ENCODE assay signal across 9 cellular contexts in genomic region chr10:103458720-103459119, GRCh38. TPM values are rescaled to one million over a fixed set of nuclear protein-coding genes. Genes with fewer than 3 reads are reported as not detected.
A peak's percentile ranks its signal among the peaks of the same experiment; 100 is the strongest.
DNase-seq lines count a peak whose midpoint lies in the region; ATAC-seq, FAIRE-seq and TF ChIP-seq lines count a peak whose summit lies in the region.
"Had no signal": no experiment of that assay in that cellular context is flagged by ENCODE, and none has a peak within 500 bp of the region (broad histone marks: within the 10 kb centered on the region; RNA-seq: fewer than 3 reads in every experiment).

TSS of gene CALHM1 (minus strand) at chr10:103458900. CDS start at chr10:103458751, 149 bp downstream.

- 71% methylated on average over 4 of the region's 9 CpGs; no CpG with 5 or more reads in 1 of the 2 experiments for WGBS in H1 (ENCODE audit: extremely low coverage in 1 of 2, insufficient coverage in 1 of 2, insufficient read length in 1 of 2, insufficient replicate concordance in 2 of 2, low coverage in 1 of 2, low lambda C conversion rate in 2 of 2, missing lambda C conversion rate in 1 of 2), 2 experiments

- DNase-seq in GM10248 (ENCODE audit: extremely low spot score) (peak; percentile 86), NCI-H1436 (lab: John Stamatoyannopoulos, UW) (peak; percentile 64), H1 (ENCODE audit: low read depth in 1 of 2, low spot score in 2 of 2) (no peak), mesenteric fat pad (ENCODE audit: low spot score) (no peak)
- DNase-seq in stimulated activated CD4-positive, alpha-beta T cell treated with anti-CD3 and anti-CD28 coated beads, Interleukin-2, amount 100 ng/mL, for 24 hours: no peak
- DNase-seq in activated naive CD4-positive, alpha-beta T cell treated with anti-CD3 and anti-CD28 coated beads for 36 hours: no peak
- no peak for DNase-seq in activated T-cell treated with anti-CD3 and anti-CD28 coated beads, Interleukin-2, amount 50 U/mL, for 24 hours

- H4K20me1 ChIP-seq in H1 (replicated peaks in 1 of 2; ENCODE audit: control insufficient read depth in 1 of 2, insufficient read depth in 2 of 2, low read length in 2 of 2): no peaks in the 10 kb centered on the region

- H3K36me3 Mint-ChIP-seq in activated naive CD4-positive, alpha-beta T cell treated with anti-CD3 and anti-CD28 coated beads for 36 hours (ENCODE audit: low read depth): no peaks in the 10 kb centered on the region
- no peaks in the 10 kb centered on the region for H3K36me3 Mint-ChIP-seq in activated T-cell treated with anti-CD3 and anti-CD28 coated beads, Interleukin-2, amount 50 U/mL, for 24 hours (ENCODE audit: low read depth)

- no peak for FAIRE-seq in H1 (lab: Jason Lieb, UNC)
- FAIRE-seq: islet of Langerhans had no signal

- no peak within 1 kb of the TSS for H2BK120ac ChIP-seq in H1 (replicated peaks; ENCODE audit: low read depth, low read length)

- H3K4me1 ChIP-seq in H1 (replicated peaks in 1 of 4; ENCODE audit: control insufficient read depth in 3 of 4, insufficient read depth in 4 of 4, low read length in 3 of 4): peaks cover 0 to 8% (median 7%) of the 10 kb centered on the region in 4 experiments; a peak in 4 of 7 replicates

- peak; percentile 76 for ATAC-seq in GM21360 (IDR thresholded peaks at IDR 0.05; ENCODE audit: unreplicated experiment)

- no peaks in the 10 kb centered on the region for H3K27me3 Mint-ChIP-seq in activated naive CD4-positive, alpha-beta T cell treated with anti-CD3 and anti-CD28 coated beads for 36 hours (ENCODE audit: low read depth)
- no peaks in the 10 kb centered on the region for H3K27me3 Mint-ChIP-seq in activated T-cell treated with anti-CD3 and anti-CD28 coated beads, Interleukin-2, amount 50 U/mL, for 24 hours

- peak within 1 kb of the TSS; percentile 6 for H4K5ac ChIP-seq in H1 (ENCODE audit: insufficient read length, low read depth, low read length)

- H2AK5ac ChIP-seq in H1 (ENCODE audit: low read depth, low read length): 0 out of 2 replicates have a peak within 1 kb of the TSS, but pooled peaks have one; percentile 39

- H3K9me3 Mint-ChIP-seq in activated naive CD4-positive, alpha-beta T cell treated with anti-CD3 and anti-CD28 coated beads for 36 hours: no peaks in the 10 kb centered on the region
- no peaks in the 10 kb centered on the region for H3K9me3 Mint-ChIP-seq in activated T-cell treated with anti-CD3 and anti-CD28 coated beads, Interleukin-2, amount 50 U/mL, for 24 hours

- no peak within 1 kb of the TSS for H3K4me3 Mint-ChIP-seq in activated naive CD4-positive, alpha-beta T cell treated with anti-CD3 and anti-CD28 coated beads for 36 hours
- no peak within 1 kb of the TSS for H3K4me3 Mint-ChIP-seq in activated T-cell treated with anti-CD3 and anti-CD28 coated beads, Interleukin-2, amount 50 U/mL, for 24 hours

- no peaks in the 10 kb centered on the region for H3K27me3 ChIP-seq in H1 (replicated peaks in 1 of 4; ENCODE audit: control insufficient read depth in 3 of 4, extremely low read depth in 1 of 4, insufficient read depth in 3 of 4, low read length in 3 of 4)

- TF ChIP-seq POLR2A in H1 (IDR thresholded peaks at IDR 0.05; ENCODE audit: control extremely low read depth in 1 of 2, low read depth in 2 of 2, low read length in 2 of 2): no peak

- H3K4me2 ChIP-seq in H1 (ENCODE audit: insufficient read depth in 1 of 2, low read depth in 2 of 2, low read length in 2 of 2): no peak within 1 kb of the TSS; a peak in 1 of 4 replicates

- no peak within 1 kb of the TSS for H3K27ac ChIP-seq in H1 (ENCODE audit: low read depth, low read length)

- H3K36me3 ChIP-seq in H1 (ENCODE audit: control insufficient read depth in 2 of 4, insufficient read depth in 4 of 4, low read length in 3 of 4): no peaks in the 10 kb centered on the region

- H3K4ac ChIP-seq in H1 (replicated peaks; ENCODE audit: insufficient read length, low read depth, low read length): no peak within 1 kb of the TSS

- H2AFZ ChIP-seq in H1 (ENCODE audit: low read length): peak within 1 kb of the TSS; percentile 86; the same call in 1 of the 2 replicates

- POLR2A ChIA-PET in GM10248 (lab: Yijun Ruan, JAX): interaction anchor here (0.5 kb wide), 1 partner anchor 12 kb away, joined by 3 read pairs; no protein-coding TSS in a partner anchor
- POLR2A ChIA-PET in H1 (lab: Charles Lee; ENCODE audit: partially characterized antibody): interaction anchor here (0.7 kb wide), 1 partner anchor 13 kb away, joined by 3 read pairs; no protein-coding TSS in a partner anchor

- H3K27ac Mint-ChIP-seq in activated naive CD4-positive, alpha-beta T cell treated with anti-CD3 and anti-CD28 coated beads for 36 hours: no peak within 1 kb of the TSS
- H3K27ac Mint-ChIP-seq in activated T-cell treated with anti-CD3 and anti-CD28 coated beads, Interleukin-2, amount 50 U/mL, for 24 hours: no peak within 1 kb of the TSS

- H3K23me2 ChIP-seq in H1 (ENCODE audit: low read depth, low read length): no peaks in the 10 kb centered on the region

- H4K91ac ChIP-seq in H1 (replicated peaks; ENCODE audit: insufficient read length, low read length): no peak within 1 kb of the TSS

- H2BK12ac ChIP-seq in H1 (ENCODE audit: low read depth, low read length): peak within 1 kb of the TSS; percentile 75; the same call in 1 of the 2 replicates

- H3K9ac ChIP-seq in H1 (replicated peaks in 1 of 4; ENCODE audit: extremely low read depth in 1 of 4, low read depth in 3 of 4, low read length in 3 of 4): no peak within 1 kb of the TSS

- H3K9me3 ChIP-seq in H1 (ENCODE audit: insufficient read depth in 2 of 2, low read depth in 1 of 2, low read length in 1 of 2): no peaks in the 10 kb centered on the region

- H3K14ac ChIP-seq in H1 (ENCODE audit: insufficient read length): no peak within 1 kb of the TSS

- no peaks in the 10 kb centered on the region for H3K4me1 Mint-ChIP-seq in activated naive CD4-positive, alpha-beta T cell treated with anti-CD3 and anti-CD28 coated beads for 36 hours (ENCODE audit: low read depth)
- H3K4me1 Mint-ChIP-seq in activated T-cell treated with anti-CD3 and anti-CD28 coated beads, Interleukin-2, amount 50 U/mL, for 24 hours (ENCODE audit: low read depth): peaks cover 9% of the 10 kb centered on the region

- H3K79me2 ChIP-seq in H1 (ENCODE audit: control insufficient read depth in 1 of 2, insufficient read depth in 2 of 2, low read length in 2 of 2): no peaks in the 10 kb centered on the region

- H3K56ac ChIP-seq in H1 (replicated peaks; ENCODE audit: insufficient read length, low read depth, low read length): no peak within 1 kb of the TSS

- H2BK5ac ChIP-seq in H1 (ENCODE audit: low read depth, low read length): no peak within 1 kb of the TSS; the same call in 1 of the 2 replicates

- intact Hi-C loops in activated naive CD4-positive, alpha-beta T cell treated with anti-CD3 and anti-CD28 coated beads for 36 hours (cut with micrococcal nuclease): no loop called here

- H3K79me1 ChIP-seq in H1 (ENCODE audit: low read depth, low read length): no peaks in the 10 kb centered on the region

- H2BK20ac ChIP-seq in H1 (ENCODE audit: low read length): no peak within 1 kb of the TSS

- 0 out of 2 replicates have a peak within 1 kb of the TSS, but pooled peaks have one; percentile 48 for H3K18ac ChIP-seq in H1 (ENCODE audit: extremely low read depth, low read length)

- H2BK15ac ChIP-seq in H1 (ENCODE audit: low read length): peak within 1 kb of the TSS; percentile 46; the same call in 1 of the 2 replicates

- H4K8ac ChIP-seq in H1 (ENCODE audit: extremely low read depth, insufficient read depth, low read length): peak within 1 kb of the TSS; percentile 79

- TF ChIP-seq CTCF in GM10248 (IDR thresholded peaks at IDR 0.05; ENCODE audit: control extremely low read depth, extremely low read depth, low read depth, missing control alignments) (no peak), H1 (IDR thresholded peaks at IDR 0.05; ENCODE audit: control extremely low read depth in 1 of 3, insufficient read depth in 1 of 3, low read depth in 1 of 3, low read length in 3 of 3) (no peak)

- CTCF ChIA-PET in GM10248 (lab: Yijun Ruan, JAX): interaction anchor here (1.4 kb wide), 1 partner anchor 22 kb away, joined by 3 read pairs; no protein-coding TSS in a partner anchor
- CTCF ChIA-PET in H1 (lab: Charles Lee; ENCODE audit: partially characterized antibody): interaction anchor here (0.7 to 6.0 kb wide), 5 partner anchors 17 to 106 kb away, joined by 3 to 39 read pairs (median 5); no protein-coding TSS in a partner anchor
- CTCF ChIA-PET in activated naive CD4-positive, alpha-beta T cell treated with anti-CD3 and anti-CD28 coated beads for 36 hours (lab: Charles Lee): no interaction called here

- no peak within 1 kb of the TSS for H3K23ac ChIP-seq in H1 (ENCODE audit: insufficient read length)

- H3K4me3 ChIP-seq in H1 (ENCODE audit: extremely low read depth in 1 of 4, insufficient read depth in 2 of 4, low read depth in 3 of 4, low read length in 4 of 4): no peak within 1 kb of the TSS

- no peak for TF ChIP-seq EP300 in H1 (IDR thresholded peaks at IDR 0.05; ENCODE audit: borderline replicate concordance in 1 of 2, low read depth in 2 of 2, low read length in 2 of 2)

- no peak for TF ChIP-seq RAD21 in H1 (IDR thresholded peaks at IDR 0.05 in 1 of 2, conservative IDR thresholded peaks at IDR 0.05 in 1 of 2; ENCODE audit: low read depth in 2 of 2, low read length in 2 of 2)

TF ChIP-seq in H1, 55 proteins besides CTCF, POLR2A, EP300 and RAD21:
- TF ChIP-seq JUN (IDR thresholded peaks at IDR 0.05; ENCODE audit: low read depth, low read length) (no peak), USF2 (IDR thresholded peaks at IDR 0.05; ENCODE audit: low read length) (peak; percentile 22; the same call in 1 of the 2 replicates)

RNA-seq across cellular contexts. Expression of gene CALHM1, which starts in this region (rescaled TPM):
- total RNA-seq in H1 (2021; fragmentation: NEBNext Ultra II Directional; extraction: Animal tissue kit (Norgen Biotek cat#: 25700)): 0.34 TPM in 1 of 2 replicates, not detected in the other
- 0.29 and 0.49 TPM in 2 replicates for polyA plus RNA-seq in H1 (2011; rRNA removed)
- 0.43 TPM for polyA plus RNA-seq in H1 (2011; cell fraction: cytosol; rRNA removed)
- 0.46 TPM for polyA plus RNA-seq in H1 (2011; cell fraction: nucleus; rRNA removed)
- 0.18 to 0.40 TPM (median 0.36 TPM) in 4 replicates for polyA plus RNA-seq in H1 (2012, experiment 1 of 2)
- polyA plus RNA-seq in H1 (2012, experiment 2 of 2): 0.21 TPM
- polyA plus RNA-seq in H1 (2013, experiment 1 of 2): 0.26 TPM
- 0.37 TPM for polyA plus RNA-seq in H1 (2013, experiment 2 of 2)
- 0.25 and 0.37 TPM in 2 replicates for polyA minus RNA-seq in H1 (2011; rRNA and poly(A)+ RNA removed)
- polyA minus RNA-seq in H1 (2011; cell fraction: cytosol; rRNA and poly(A)+ RNA removed): not detected
- 1.4 TPM for polyA minus RNA-seq in H1 (2011; cell fraction: nucleus; rRNA and poly(A)+ RNA removed)
- not detected for total RNA-seq in activated naive CD4-positive, alpha-beta T cell treated with anti-CD3 and anti-CD28 coated beads for 36 hours
- not detected for total RNA-seq in mesenteric fat pad

Comparison
In these comparisons a context has a peak if more than half of its experiments do, and no peak if none do; other contexts are left out.
1. DNase-seq: peak in GM10248 (single experiment) and NCI-H1436 (single experiment); none in H1 (0 of 2), stimulated activated CD4-positive, alpha-beta T cell treated with anti-CD3 and anti-CD28 coated beads, Interleukin-2, amount 100 ng/mL, for 24 hours (0 of 2), activated naive CD4-positive, alpha-beta T cell treated with anti-CD3 and anti-CD28 coated beads for 36 hours (single experiment), mesenteric fat pad (single experiment) and activated T-cell treated with anti-CD3 and anti-CD28 coated beads, Interleukin-2, amount 50 U/mL, for 24 hours (single experiment).